ENCODE assay signal across 1 cellular context in genomic region chr12:46370792-46371717, GRCh38.
TF ChIP-seq lines count a peak whose summit lies in the region.

No MANE protein-coding gene starts in this region.

TF ChIP-seq in HepG2, 621 proteins besides CTCF, POLR2A, EP300 and RAD21 (continued from another document):
- TF ChIP-seq CREB1 (IDR thresholded peaks at IDR 0.05) = peak; percentile 61
- TF ChIP-seq CREB1 (CRISPR knock-in tag; IDR thresholded peaks at IDR 0.05) = peak; percentile 31; the same call in 1 of the 2 replicates
- 0 out of 2 replicates have a peak, but pooled peaks have one; percentile 17 for TF ChIP-seq FOXK1 (CRISPR knock-in tag; IDR thresholded peaks at IDR 0.05; ENCODE audit: borderline replicate concordance, low read depth)
- peak; percentile 36; the same call in 1 of the 2 replicates for TF ChIP-seq NFYC (CRISPR knock-in tag; IDR thresholded peaks at IDR 0.05)
- TF ChIP-seq GPN1 (CRISPR knock-in tag; IDR thresholded peaks at IDR 0.05; ENCODE audit: borderline replicate concordance) = no peak
- TF ChIP-seq ZNF883 (CRISPR knock-in tag; IDR thresholded peaks at IDR 0.05; ENCODE audit: not compliant biosample characterization) = no peak
- 0 out of 2 replicates have a peak, but pooled peaks have one; percentile 24 for TF ChIP-seq KLF12 (CRISPR knock-in tag; IDR thresholded peaks at IDR 0.05; ENCODE audit: borderline replicate concordance)
- no peak for TF ChIP-seq ZBTB21 (CRISPR knock-in tag; IDR thresholded peaks at IDR 0.05)
- no peak for TF ChIP-seq RORA (CRISPR knock-in tag; IDR thresholded peaks at IDR 0.05)
- TF ChIP-seq ZNF547 (CRISPR knock-in tag; IDR thresholded peaks at IDR 0.05) = no peak; the same call in 1 of the 2 replicates
- TF ChIP-seq ZBTB40 (IDR thresholded peaks at IDR 0.05) = no peak
- TF ChIP-seq ZBTB40 (CRISPR knock-in tag; IDR thresholded peaks at IDR 0.05) = peak; percentile 61
- TF ChIP-seq PHF21A (CRISPR knock-in tag; IDR thresholded peaks at IDR 0.05) = peak; percentile 16; the same call in 1 of the 2 replicates
- TF ChIP-seq NR2F6 (IDR thresholded peaks at IDR 0.05) = no peak
- no peak for TF ChIP-seq NR2F6 (CRISPR knock-in tag; IDR thresholded peaks at IDR 0.05)
- peak; percentile 87 for TF ChIP-seq NFAT5 (CRISPR knock-in tag; IDR thresholded peaks at IDR 0.05)
- TF ChIP-seq SPEN (CRISPR knock-in tag; IDR thresholded peaks at IDR 0.05; ENCODE audit: low read depth) = peak; percentile 83; the same call in 1 of the 2 replicates
- TF ChIP-seq UBTF (CRISPR knock-in tag; IDR thresholded peaks at IDR 0.05) = peak; percentile 89
- peak; percentile 48 for TF ChIP-seq TBX2 (CRISPR knock-in tag; IDR thresholded peaks at IDR 0.05; ENCODE audit: borderline replicate concordance)
- TF ChIP-seq POGK (CRISPR knock-in tag; conservative IDR thresholded peaks at IDR 0.05) = no peak; the same call in 1 of the 2 replicates
- peak; percentile 26; the same call in 1 of the 2 replicates for TF ChIP-seq PPARG (CRISPR knock-in tag; conservative IDR thresholded peaks at IDR 0.05)
- TF ChIP-seq ZNF468 (CRISPR knock-in tag; IDR thresholded peaks at IDR 0.05) = no peak; the same call in 1 of the 2 replicates
- TF ChIP-seq NR2F1 (CRISPR knock-in tag; IDR thresholded peaks at IDR 0.05) = peak; percentile 6 to 44; a peak in 1 of 4 replicates
- peak; percentile 8; the same call in 1 of the 2 replicates for TF ChIP-seq SOX5 (CRISPR knock-in tag; IDR thresholded peaks at IDR 0.05; ENCODE audit: borderline replicate concordance)
- TF ChIP-seq KAT8 (CRISPR knock-in tag; IDR thresholded peaks at IDR 0.05) = peak; percentile 28; the same call in 1 of the 2 replicates
- no peak for TF ChIP-seq CBX5 (CRISPR knock-in tag; IDR thresholded peaks at IDR 0.05; ENCODE audit: borderline replicate concordance)
- no peak for TF ChIP-seq ZFP36 (IDR thresholded peaks at IDR 0.05; ENCODE audit: borderline replicate concordance, low read depth, low read length, partially characterized antibody)
- peak; percentile 49; the same call in 1 of the 2 replicates for TF ChIP-seq ZNF333 (CRISPR knock-in tag; IDR thresholded peaks at IDR 0.05; ENCODE audit: borderline replicate concordance)
- TF ChIP-seq SMAD1 (CRISPR knock-in tag; IDR thresholded peaks at IDR 0.05; ENCODE audit: borderline replicate concordance, low read depth) = peak; percentile 43; the same call in 1 of the 2 replicates
- no peak for TF ChIP-seq IRX3 (CRISPR knock-in tag; IDR thresholded peaks at IDR 0.05; ENCODE audit: borderline replicate concordance, low read depth)
- TF ChIP-seq KMT2B (CRISPR knock-in tag; IDR thresholded peaks at IDR 0.05) = peak; percentile 18; the same call in 1 of the 2 replicates
- TF ChIP-seq ZSCAN20 (CRISPR knock-in tag; IDR thresholded peaks at IDR 0.05; ENCODE audit: borderline replicate concordance) = peak; percentile 14; the same call in 1 of the 2 replicates
- TF ChIP-seq HNRNPUL1 (IDR thresholded peaks at IDR 0.05; ENCODE audit: low read depth, low read length) = peak; percentile 73; the same call in 1 of the 2 replicates
- TF ChIP-seq ATF3 (CRISPR knock-in tag; IDR thresholded peaks at IDR 0.05) = peak; percentile 68; the same call in 1 of the 2 replicates
TF ChIP-seq in HepG2: peak in this region for 192.
